Comparison of ENCODE assay signal across 1 cellular context in the genomic region with DNA sequence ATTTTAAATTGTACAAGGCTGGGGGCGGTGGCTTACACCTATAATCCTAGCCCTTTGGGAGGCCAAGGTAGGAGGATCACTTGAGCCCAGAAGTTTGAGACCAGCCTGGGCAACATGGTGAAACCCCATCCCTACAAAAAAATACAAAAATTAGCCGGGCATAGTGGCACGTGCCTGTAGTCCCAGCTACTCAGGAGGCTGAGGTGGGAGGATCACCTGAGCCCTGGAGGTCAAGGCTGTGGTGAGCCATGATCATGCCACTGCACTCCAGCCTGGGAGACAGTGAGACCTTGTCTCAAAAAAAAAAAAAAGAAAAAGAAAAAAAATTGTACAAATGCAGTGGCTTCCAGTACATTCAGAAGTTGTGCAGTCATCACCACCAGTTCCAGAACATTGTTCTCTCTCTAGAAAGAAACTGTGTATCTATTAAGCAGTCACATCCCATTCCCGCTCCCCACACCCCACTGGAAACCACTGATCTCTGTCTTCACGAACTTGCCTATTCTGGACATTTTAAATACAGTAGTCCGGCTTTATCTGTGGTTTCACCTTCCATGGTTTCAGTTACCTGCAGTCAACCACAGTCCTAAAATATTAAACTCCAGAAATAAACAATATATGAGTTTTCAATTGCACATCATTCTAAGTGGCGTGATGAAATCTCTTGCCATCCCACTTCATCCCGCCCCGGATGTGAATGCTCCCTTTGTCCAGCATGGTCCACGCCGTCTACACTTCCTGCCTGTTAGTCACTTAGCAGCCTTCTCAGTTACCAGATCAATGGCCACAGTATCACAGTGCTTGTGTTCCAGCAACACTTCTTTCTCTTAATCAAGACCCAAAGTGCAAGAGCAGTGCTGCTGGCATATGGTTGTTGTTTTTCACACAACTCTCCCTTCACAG.
TF ChIP-seq lines count a peak whose summit lies in the region.

No MANE protein-coding gene starts in this region.

TF ChIP-seq in HCT116, 20 proteins besides CTCF, POLR2A, EP300 and RAD21 (continued from another document):
- 0 out of 2 replicates have a peak, but pooled peaks have one; percentile 13 for TF ChIP-seq SP1 (IDR thresholded peaks at IDR 0.05; ENCODE audit: low read depth)
